19 cellular contexts compared by ENCODE assay signal in the genomic region with DNA sequence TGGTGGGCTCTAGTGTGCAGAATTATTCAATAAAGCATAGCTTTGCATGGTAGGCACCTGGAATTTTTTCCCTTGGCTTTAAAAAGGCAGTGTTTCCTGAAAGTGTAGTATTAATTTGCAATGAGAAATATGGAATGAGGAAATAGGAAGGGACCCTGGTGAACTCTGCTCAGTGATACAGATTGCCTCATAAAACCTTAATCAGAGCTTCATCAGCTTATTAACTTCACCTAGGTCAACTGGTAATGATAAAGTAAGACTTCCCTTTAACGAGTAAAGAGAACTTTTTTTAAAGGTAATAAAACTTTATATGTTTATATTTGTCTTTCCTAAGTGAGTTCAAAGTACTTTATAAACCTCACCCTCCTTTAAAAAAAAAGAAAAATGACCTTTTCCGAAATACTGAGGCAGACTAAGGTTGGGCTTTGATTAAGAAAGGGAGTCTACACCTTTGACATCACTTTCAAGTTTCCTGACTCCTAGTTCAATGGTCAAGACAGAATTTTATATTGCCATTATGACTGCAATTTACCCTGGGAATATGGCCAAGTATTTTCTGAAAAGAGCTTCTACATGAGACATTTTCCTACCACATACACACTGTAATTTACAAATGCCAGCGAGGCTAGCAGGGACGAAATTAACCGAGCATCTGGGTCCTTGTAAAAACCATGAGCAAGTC.
DNase-seq lines count a peak whose midpoint lies in the region; ATAC-seq, FAIRE-seq and TF ChIP-seq lines count a peak whose summit lies in the region.
"Had no signal": no experiment of that assay in that cellular context is flagged by ENCODE, and none has a peak within 500 bp of the region (broad histone marks: within the 10 kb centered on the region; RNA-seq: fewer than 3 reads in every experiment).

No MANE protein-coding gene starts in this region.

- DNase-seq in NCI-H1417 (lab: John Stamatoyannopoulos, UW) (peak in 2 of 3 experiments; percentile 11 to 49), NCI-H1417 treated with DMSO at 0.1 percent for 48 hours (lab: John Stamatoyannopoulos, UW) (no peak), LoVo (ENCODE audit: low spot score) (peak; percentile 79), pancreas (no peak), NCI-H82 treated with DMSO at 0.1 percent for 48 hours (lab: John Stamatoyannopoulos, UW; ENCODE audit: unreplicated experiment) (no peak)
- DNase-seq in stimulated activated CD4-positive, alpha-beta T cell treated with anti-CD3 and anti-CD28 coated beads, Interleukin-4, amount 100 ng/mL, for 24 hours = no peak
- no peak for DNase-seq in activated CD8-positive, alpha-beta memory T cell treated with anti-CD3 and anti-CD28 coated beads, Interleukin-2, amount 50 U/mL, for 4 hours
- DNase-seq: KBM-7, MG63, NCI-H1436, NCI-H2029 treated with DMSO at 0.1 percent for 48 hours, NCI-H82, SIG-M5 had no signal

- no peak overlapping the region for H3K4me3 ChIP-seq in pancreas
- H3K4me3 ChIP-seq: BLaER1, MG63 had no signal

- no peaks in the 10 kb centered on the region for H3K9me3 ChIP-seq in pancreas
- H3K9me3 ChIP-seq: BLaER1, MG63 had no signal

- intact Hi-C loops in pancreas (cut with DNase I) = loop anchor here in 1 of 3 donors (10.0 kb wide), 1 partner anchor 232 kb away; no protein-coding TSS in a partner anchor

- H3K27me3 ChIP-seq in pancreas = no peaks in the 10 kb centered on the region
- H3K27me3 ChIP-seq: BLaER1, MG63 had no signal

- no peak overlapping the region for H3K27ac ChIP-seq in pancreas
- H3K27ac ChIP-seq: 22Rv1, BLaER1, HL-60 had no signal

- WGBS in pancreas, 2 donors = 29 to 43% methylated on average over 5 of the region's 5 CpGs

- H3K36me3 ChIP-seq in pancreas = no peaks in the 10 kb centered on the region
- H3K36me3 ChIP-seq: BLaER1, MG63 had no signal

- peak; percentile 88 for FAIRE-seq in colon (lab: Jason Lieb, UNC)
- peak; percentile 69 for FAIRE-seq in pancreas (lab: Jason Lieb, UNC)
- FAIRE-seq: GM12891, H1 had no signal

- peak in 3 of 4 donors; percentile 31 to 66 (median 42) for ATAC-seq in pancreas

- H3K4me1 ChIP-seq in pancreas = no peaks in the 10 kb centered on the region
- H3K4me1 ChIP-seq: BLaER1 had no signal

- TF ChIP-seq CTCF in pancreas (IDR thresholded peaks at IDR 0.05) = no peak

Comparison
In these comparisons a context has a peak if more than half of its experiments do, and no peak if none do; other contexts are left out.
1. DNase-seq: peak in NCI-H1417 (2 of 3) and LoVo (single experiment); none in NCI-H1417 treated with DMSO at 0.1 percent for 48 hours (single experiment), pancreas (0 of 6), stimulated activated CD4-positive, alpha-beta T cell treated with anti-CD3 and anti-CD28 coated beads, Interleukin-4, amount 100 ng/mL, for 24 hours (single experiment), activated CD8-positive, alpha-beta memory T cell treated with anti-CD3 and anti-CD28 coated beads, Interleukin-2, amount 50 U/mL, for 4 hours (single experiment) and NCI-H82 treated with DMSO at 0.1 percent for 48 hours (single experiment).